20 cellular contexts compared by ENCODE assay signal in the genomic region with DNA sequence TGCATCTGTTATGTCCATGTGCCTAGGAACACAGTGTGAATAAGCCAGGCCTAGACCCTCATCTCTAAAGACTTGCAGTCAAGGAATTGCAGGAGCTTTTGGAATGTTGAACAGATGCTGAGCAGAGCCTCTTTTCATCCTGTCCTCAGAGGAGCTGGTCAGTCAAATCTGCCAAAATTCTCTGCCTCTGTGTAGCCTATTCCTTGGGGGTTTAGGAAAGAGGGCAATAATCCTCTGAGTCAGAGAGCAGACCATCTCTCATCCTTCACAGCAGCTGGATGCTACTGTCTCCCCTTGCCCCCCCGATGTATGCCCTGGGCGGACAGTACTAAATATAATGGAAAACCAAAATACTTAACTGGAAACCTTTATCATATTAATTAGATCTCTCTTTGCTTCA. TPM values are rescaled to one million over a fixed set of nuclear protein-coding genes. Genes with fewer than 3 reads are reported as not detected.
DNase-seq lines count a peak whose midpoint lies in the region; ATAC-seq and TF ChIP-seq lines count a peak whose summit lies in the region.
"Had no signal": no experiment of that assay in that cellular context is flagged by ENCODE, and none has a peak within 500 bp of the region (broad histone marks: within the 10 kb centered on the region; RNA-seq: fewer than 3 reads in every experiment).

No MANE protein-coding gene starts in this region.

- no peak overlapping the region for H4K91ac ChIP-seq in mesenchymal stem cell (ENCODE audit: low read length)

- no TSS peak for BruUV-seq in Calu3 (replicated peaks; lab: Mats Ljungman, UMichigan)

- no peak overlapping the region for H2BK15ac ChIP-seq in mesenchymal stem cell (ENCODE audit: low read depth, poor library complexity, severe bottlenecking)

- H3K9me3 ChIP-seq in mesenchymal stem cell (ENCODE audit: control insufficient read depth, low read length): peaks cover 26% of the 10 kb centered on the region
- peaks cover 24% of the 10 kb centered on the region for H3K9me3 ChIP-seq in lower lobe of right lung

- H3K79me1 ChIP-seq in mesenchymal stem cell (replicated peaks; ENCODE audit: low read length, poor library complexity, severe bottlenecking): no peaks in the 10 kb centered on the region

- no peak overlapping the region for H2AK5ac ChIP-seq in mesenchymal stem cell (ENCODE audit: low read length, severe bottlenecking)

- no peak overlapping the region for H4K8ac ChIP-seq in mesenchymal stem cell (ENCODE audit: low read length)

- no peak overlapping the region for H3K18ac ChIP-seq in mesenchymal stem cell (ENCODE audit: low read depth in 1 of 2, low read length in 2 of 2)

- 92% methylated on average over 2 of the region's 2 CpGs for WGBS in mesenchymal stem cell

- intact Hi-C loops in Calu3 (cut with micrococcal nuclease; ENCODE audit: unreplicated experiment): no loop called here
- intact Hi-C loops in lower lobe of right lung (cut with DNase I): no loop called here

- POLR2A ChIA-PET in activated CD4-positive, alpha-beta memory T cell treated with anti-CD3 and anti-CD28 coated beads, Interleukin-2, amount 10 ng/mL, durations not matched to agents 7 days and 5 days (lab: Charles Lee): no interaction called here

- no peaks in the 10 kb centered on the region for H3K27me3 Mint-ChIP-seq in Calu3 (ENCODE audit: unreplicated experiment)
- H3K27me3 Mint-ChIP-seq in activated CD4-positive, alpha-beta memory T cell treated with anti-CD3 and anti-CD28 coated beads, Interleukin-2, amount 10 ng/mL, durations not matched to agents 7 days and 5 days: no peaks in the 10 kb centered on the region

- no peak for ATAC-seq in lower lobe of right lung
- ATAC-seq in GM18909 (IDR thresholded peaks at IDR 0.05; ENCODE audit: poor library complexity, unreplicated experiment): no peak
- ATAC-seq: A549, GM23338, HCT116, K562 had no signal

- H3K4me2 ChIP-seq in mesenchymal stem cell (ENCODE audit: low read length, poor library complexity, severe bottlenecking): no peak overlapping the region
- H3K4me2 ChIP-seq: A549, GM23338 had no signal

- H3K36me3 ChIP-seq in mesenchymal stem cell (ENCODE audit: control insufficient read depth in 1 of 2, insufficient read depth in 2 of 2, low read depth in 1 of 2, low read length in 2 of 2): peaks cover 14 to 30% of the 10 kb centered on the region in 2 experiments
- H3K36me3 ChIP-seq in lower lobe of right lung: no peaks in the 10 kb centered on the region

- peaks cover 7% of the 10 kb centered on the region for H3K36me3 Mint-ChIP-seq in Calu3 (ENCODE audit: insufficient read depth, unreplicated experiment)
- H3K36me3 Mint-ChIP-seq in activated CD4-positive, alpha-beta memory T cell treated with anti-CD3 and anti-CD28 coated beads, Interleukin-2, amount 10 ng/mL, durations not matched to agents 7 days and 5 days (ENCODE audit: low read depth): no peaks in the 10 kb centered on the region

- H3K4me3 ChIP-seq in mesenchymal stem cell (ENCODE audit: insufficient read depth in 1 of 2, low read depth in 1 of 2, low read length in 2 of 2) (no peak overlapping the region), lower lobe of right lung (no peak overlapping the region)
- H3K4me3 ChIP-seq: A549, GM23338, K562 had no signal

- peaks cover 66% of the 10 kb centered on the region for H3K4me1 Mint-ChIP-seq in Calu3 (ENCODE audit: low read depth, unreplicated experiment)
- no peaks in the 10 kb centered on the region for H3K4me1 Mint-ChIP-seq in activated CD4-positive, alpha-beta memory T cell treated with anti-CD3 and anti-CD28 coated beads, Interleukin-2, amount 10 ng/mL, durations not matched to agents 7 days and 5 days
- H3K4me1 Mint-ChIP-seq: GM23338 had no signal

- peak overlapping the region; percentile 34 for H3K9ac ChIP-seq in mesenchymal stem cell (ENCODE audit: low read length)

- H3K4ac ChIP-seq in mesenchymal stem cell (ENCODE audit: low read depth in 1 of 2, low read length in 2 of 2): no peak overlapping the region

- H3K9me3 Mint-ChIP-seq in Calu3 (ENCODE audit: low read depth, unreplicated experiment): peaks cover 9% of the 10 kb centered on the region
- H3K9me3 Mint-ChIP-seq in activated CD4-positive, alpha-beta memory T cell treated with anti-CD3 and anti-CD28 coated beads, Interleukin-2, amount 10 ng/mL, durations not matched to agents 7 days and 5 days: no peaks in the 10 kb centered on the region

- no peaks in the 10 kb centered on the region for H3K27me3 ChIP-seq in mesenchymal stem cell (ENCODE audit: control insufficient read depth in 1 of 2, insufficient read depth in 1 of 2, low read length in 2 of 2)
- H3K27me3 ChIP-seq in lower lobe of right lung (ENCODE audit: low read depth): no peaks in the 10 kb centered on the region

- H3K4me1 ChIP-seq in mesenchymal stem cell (ENCODE audit: control insufficient read depth, insufficient read depth, low read depth, low read length) (no peaks in the 10 kb centered on the region), lower lobe of right lung (no peaks in the 10 kb centered on the region)

- no peak overlapping the region for H3K14ac ChIP-seq in mesenchymal stem cell (ENCODE audit: low read length in 2 of 2)

- TF ChIP-seq CTCF in Calu3 (IDR thresholded peaks at IDR 0.05; ENCODE audit: unreplicated experiment): no peak
- no peak for TF ChIP-seq CTCF in lower lobe of right lung (IDR thresholded peaks at IDR 0.05)

- no peak overlapping the region for H3K4me3 Mint-ChIP-seq in Calu3 (ENCODE audit: low read depth, unreplicated experiment)
- H3K4me3 Mint-ChIP-seq in activated CD4-positive, alpha-beta memory T cell treated with anti-CD3 and anti-CD28 coated beads, Interleukin-2, amount 10 ng/mL, durations not matched to agents 7 days and 5 days: no peak overlapping the region
- H3K4me3 Mint-ChIP-seq: GM23338 had no signal

- DNase-seq in AG08395 (ENCODE audit: low spot score) (peak; percentile 20), Calu3 (no peak), RPMI7951 (ENCODE audit: low read depth) (peak; percentile 55), mesenchymal stem cell (no peak), lower lobe of right lung (no peak), OCI-M1 (lab: John Stamatoyannopoulos, UW) (no peak)
- DNase-seq in activated CD4-positive, alpha-beta memory T cell treated with anti-CD3 and anti-CD28 coated beads, Interleukin-2, amount 10 ng/mL, durations not matched to agents 7 days and 5 days: no peak
- DNase-seq: C1 segment of cervical spinal cord, DMS153, GDM1, NCI-H1105 treated with DMSO at 0.1 percent for 48 hours, NCI-H1694, NCI-H748 treated with DMSO at 0.1 percent for 48 hours, RPMI8226, SW 1271 had no signal

- CTCF ChIA-PET in Calu3 (lab: Charles Lee): interaction anchor here (0.6 kb wide), 1 partner anchor 117 kb away, joined by 5 read pairs; no protein-coding TSS in a partner anchor
- CTCF ChIA-PET in activated CD4-positive, alpha-beta memory T cell treated with anti-CD3 and anti-CD28 coated beads, Interleukin-2, amount 10 ng/mL, durations not matched to agents 7 days and 5 days (lab: Charles Lee): no interaction called here

- H3K23ac ChIP-seq in mesenchymal stem cell (ENCODE audit: low read length in 2 of 2): no peak overlapping the region

- no peak overlapping the region for H2BK12ac ChIP-seq in mesenchymal stem cell (ENCODE audit: low read length in 2 of 2)

- peak overlapping the region; percentile 16 for H3K27ac Mint-ChIP-seq in Calu3 (ENCODE audit: unreplicated experiment)
- no peak overlapping the region for H3K27ac Mint-ChIP-seq in activated CD4-positive, alpha-beta memory T cell treated with anti-CD3 and anti-CD28 coated beads, Interleukin-2, amount 10 ng/mL, durations not matched to agents 7 days and 5 days
- H3K27ac Mint-ChIP-seq: GM23338 had no signal

- H2BK120ac ChIP-seq in mesenchymal stem cell (ENCODE audit: low read depth, low read length): no peak overlapping the region

- H3K27ac ChIP-seq in mesenchymal stem cell (ENCODE audit: low read length, poor library complexity, severe bottlenecking): no peak overlapping the region
- H3K27ac ChIP-seq in lower lobe of right lung: no peak overlapping the region

- H2AFZ ChIP-seq in mesenchymal stem cell (ENCODE audit: low read depth, low read length): no peak overlapping the region
- H2AFZ ChIP-seq: GM23338 had no signal

- no peak overlapping the region for H2BK5ac ChIP-seq in mesenchymal stem cell (ENCODE audit: low read depth, low read length, poor library complexity, severe bottlenecking)

RNA-seq across cellular contexts. Expression of gene BICC1, which starts 52.6 kb away (rescaled TPM):
- total RNA-seq in Calu3 (2022) (58.0 and 70.2 TPM in 2 replicates), lower lobe of right lung (11.0 TPM)
- total RNA-seq in RPMI7951 (2014; rRNA removed; shearing (Covaris generic)): 28.3 and 37.6 TPM in 2 replicates
- polyA plus RNA-seq in mesenchymal stem cell (2013, experiment 1 of 2): 4.7 TPM
- polyA plus RNA-seq in mesenchymal stem cell (2013, experiment 2 of 2): 5.0 TPM
- under 1 TPM; 0.08 TPM for total RNA-seq in activated CD4-positive, alpha-beta memory T cell treated with anti-CD3 and anti-CD28 coated beads, Interleukin-2, amount 10 ng/mL, durations not matched to agents 7 days and 5 days
- total RNA-seq: K562 had no signal
- polyA plus RNA-seq: K562 had no signal

Comparison
In these comparisons a context has a peak if more than half of its experiments do, and no peak if none do; other contexts are left out.
1. DNase-seq: peak in AG08395 (single experiment) and RPMI7951 (single experiment); none in Calu3 (single experiment), mesenchymal stem cell (single experiment), lower lobe of right lung (single experiment), activated CD4-positive, alpha-beta memory T cell treated with anti-CD3 and anti-CD28 coated beads, Interleukin-2, amount 10 ng/mL, durations not matched to agents 7 days and 5 days (single experiment) and OCI-M1 (single experiment).
2. RNA of gene BICC1, which starts 52.6 kb away (total RNA-seq): 58.0 to 70.2 TPM in Calu3, 28.3 to 37.6 TPM in RPMI7951 and 11.0 TPM in lower lobe of right lung (single experiment); 0.08 TPM in activated CD4-positive, alpha-beta memory T cell treated with anti-CD3 and anti-CD28 coated beads, Interleukin-2, amount 10 ng/mL, durations not matched to agents 7 days and 5 days; every median in the first group is over 10 times any median in the second.